ENCODE assay signal across 22 cellular contexts in genomic region chr11:123046473-123047264, GRCh38.
"Had no signal": no experiment of that assay in that cellular context is flagged by ENCODE, and none has a peak within 500 bp of the region (broad histone marks: within the 10 kb centered on the region; RNA-seq: fewer than 3 reads in every experiment).

No MANE protein-coding gene starts in this region.

- H3K27me3 ChIP-seq: adrenal gland, neural progenitor cell, stomach, upper lobe of left lung had no signal

- H3K36me3 ChIP-seq: adrenal gland, heart right ventricle, neural progenitor cell, stomach, thoracic aorta, upper lobe of left lung, WERI-Rb-1 had no signal

- H3K4me3 ChIP-seq: adrenal gland, heart right ventricle, neural progenitor cell, psoas muscle, smooth muscle cell, stomach, thoracic aorta, upper lobe of left lung had no signal

- H3K4me1 Mint-ChIP-seq: immature natural killer cell; memory B cell; stimulated activated effector memory CD8-positive, alpha-beta T cell treated with anti-CD3 and anti-CD28 coated beads, Interleukin-12 subunit alpha, Interleukin-12 subunit beta, amount 100 ng/mL, for 72 hours had no signal

- H3K36me3 Mint-ChIP-seq: activated naive CD4-positive, alpha-beta T cell treated with anti-CD3 and anti-CD28 coated beads, Interleukin-2, amount 50 U/mL, for 72 hours; memory B cell; neural progenitor cell had no signal

- H3K9ac ChIP-seq: neural progenitor cell had no signal

- H3K9me3 ChIP-seq: adrenal gland, heart right ventricle, psoas muscle, stomach, thoracic aorta, upper lobe of left lung had no signal

- FAIRE-seq: bronchial epithelial cell had no signal

- H3K4me3 Mint-ChIP-seq: activated T-helper 1 cell treated with anti-CD3 and anti-CD28 coated beads, Interleukin-12 subunit alpha, Interleukin-12 subunit beta, Interleukin-2, Interleukin-4 antibody, amounts not matched to agents 30 ng/mL and 10 ng/mL and 1 ng/mL, durations not matched to agents 14 hours and 24 hours and 36 hours; immature natural killer cell; memory B cell; neural progenitor cell; stimulated activated effector memory CD8-positive, alpha-beta T cell treated with anti-CD3 and anti-CD28 coated beads, Interleukin-12 subunit alpha, Interleukin-12 subunit beta, amount 100 ng/mL, for 72 hours had no signal

- H3K4me2 ChIP-seq: neural progenitor cell, smooth muscle cell had no signal

- H3K9me3 Mint-ChIP-seq: activated naive CD4-positive, alpha-beta T cell treated with anti-CD3 and anti-CD28 coated beads, Interleukin-2, amount 50 U/mL, for 72 hours; activated T-helper 1 cell treated with anti-CD3 and anti-CD28 coated beads, Interleukin-12 subunit alpha, Interleukin-12 subunit beta, Interleukin-2, Interleukin-4 antibody, amounts not matched to agents 30 ng/mL and 10 ng/mL and 1 ng/mL, durations not matched to agents 14 hours and 24 hours and 36 hours; immature natural killer cell; memory B cell; neural progenitor cell; stimulated activated effector memory CD8-positive, alpha-beta T cell treated with anti-CD3 and anti-CD28 coated beads, Interleukin-12 subunit alpha, Interleukin-12 subunit beta, amount 100 ng/mL, for 72 hours had no signal

- H3K27ac Mint-ChIP-seq: activated naive CD4-positive, alpha-beta T cell treated with anti-CD3 and anti-CD28 coated beads, Interleukin-2, amount 50 U/mL, for 72 hours; activated T-helper 1 cell treated with anti-CD3 and anti-CD28 coated beads, Interleukin-12 subunit alpha, Interleukin-12 subunit beta, Interleukin-2, Interleukin-4 antibody, amounts not matched to agents 30 ng/mL and 10 ng/mL and 1 ng/mL, durations not matched to agents 14 hours and 24 hours and 36 hours; memory B cell; neural progenitor cell; stimulated activated effector memory CD8-positive, alpha-beta T cell treated with anti-CD3 and anti-CD28 coated beads, Interleukin-12 subunit alpha, Interleukin-12 subunit beta, amount 100 ng/mL, for 72 hours had no signal

- H3K27me3 Mint-ChIP-seq: memory B cell had no signal

- H3K4me1 ChIP-seq: adrenal gland, neural progenitor cell, psoas muscle, stomach, upper lobe of left lung had no signal

- DNase-seq: activated CD4-positive, alpha-beta T cell treated with anti-CD3 and anti-CD28 coated beads, Interleukin-2, amount 50 U/mL, for 4 hours; activated gamma-delta T cell treated with Interleukin-2 at 50 U/mL for 16 hours; dermis blood vessel endothelial cell; heart right ventricle; immature natural killer cell; kidney glomerular epithelial cell; psoas muscle; right cardiac atrium; stimulated activated CD4-positive, alpha-beta T cell treated with anti-CD3 and anti-CD28 coated beads, Interleukin-4, amount 100 ng/mL, for 24 hours; stomach; upper lobe of left lung; WERI-Rb-1 had no signal

- H2AFZ ChIP-seq: neural progenitor cell had no signal

- H3K27ac ChIP-seq: adrenal gland, epithelial cell of prostate, heart right ventricle, neural progenitor cell, psoas muscle, stomach, thoracic aorta, upper lobe of left lung, WERI-Rb-1 had no signal

- ATAC-seq: activated naive CD4-positive, alpha-beta T cell treated with anti-CD3 and anti-CD28 coated beads, Interleukin-2, amount 50 U/mL, for 72 hours; psoas muscle; stimulated activated effector memory CD8-positive, alpha-beta T cell treated with anti-CD3 and anti-CD28 coated beads, Interleukin-12 subunit alpha, Interleukin-12 subunit beta, amount 100 ng/mL, for 72 hours had no signal
